In the genomic region with DNA sequence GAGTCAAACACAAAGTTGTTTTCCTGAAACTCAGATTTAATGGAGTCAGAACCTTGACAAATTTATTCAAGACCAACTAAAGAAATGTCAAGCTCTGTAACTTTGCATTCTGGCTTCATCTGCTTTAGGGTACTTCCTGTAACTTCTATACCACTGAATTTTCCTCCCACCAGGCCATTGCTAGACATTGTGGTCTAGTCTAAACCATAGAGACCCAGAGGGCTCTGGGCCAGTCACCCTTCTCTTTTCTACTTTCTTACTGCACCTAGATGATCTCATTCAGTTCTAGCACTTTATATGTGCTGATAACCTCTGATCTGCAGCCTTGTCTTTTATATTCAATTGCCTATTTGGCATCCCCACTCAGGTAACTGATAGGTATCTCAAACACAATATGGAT, we compare ENCODE assay signal across 27 cellular contexts. TPM values are rescaled to one million over a fixed set of nuclear protein-coding genes. Genes with fewer than 3 reads are reported as not detected.
A peak's percentile ranks its signal among the peaks of the same experiment; 100 is the strongest.
DNase-seq lines count a peak whose midpoint lies in the region; ATAC-seq and TF ChIP-seq lines count a peak whose summit lies in the region.
"Had no signal": no experiment of that assay in that cellular context is flagged by ENCODE, and none has a peak within 500 bp of the region (broad histone marks: within the 10 kb centered on the region; RNA-seq: fewer than 3 reads in every experiment).

No MANE protein-coding gene starts in this region.

- no peak for TF ChIP-seq CTCF in lower lobe of right lung (IDR thresholded peaks at IDR 0.05)
- no peak for TF ChIP-seq CTCF in A673 (conservative IDR thresholded peaks at IDR 0.05; ENCODE audit: low read depth, low read length)

- DNase-seq in activated T-cell treated with anti-CD3 and anti-CD28 coated beads, Interleukin-2, amount 50 U/mL, for 72 hours = no peak
- DNase-seq in activated T-cell treated with anti-CD3 and anti-CD28 coated beads, Interleukin-2, amount 50 U/mL, for 1 hour = no peak
- DNase-seq in MV-4-11 (lab: John Stamatoyannopoulos, UW) (peak; percentile 45), SW480 (ENCODE audit: low spot score) (no peak), lower lobe of right lung (no peak), A673 (ENCODE audit: low spot score) (no peak)
- no peak for DNase-seq in effector memory CD8-positive, alpha-beta T cell
- DNase-seq: DMS53, EL, GF-D8, MG63, NCI-H1105, NCI-H2029 treated with DMSO at 0.1 percent for 48 hours, NCI-H226, NCI-H510A treated with DMSO at 0.1 percent for 48 hours, NCI-H748 treated with DMSO at 0.1 percent for 48 hours, SJCRH30 had no signal

- peaks cover 0 to 4% of the 10 kb centered on the region in 2 donors for H3K9me3 Mint-ChIP-seq in activated T-cell treated with anti-CD3 and anti-CD28 coated beads, Interleukin-2, amount 50 U/mL, for 72 hours
- no peaks in the 10 kb centered on the region for H3K9me3 Mint-ChIP-seq in effector memory CD8-positive, alpha-beta T cell

- H3K27me3 ChIP-seq in lower lobe of right lung (ENCODE audit: low read depth) (no peaks in the 10 kb centered on the region), A673 (replicated peaks; ENCODE audit: insufficient read depth, low read depth, low read length, poor library complexity) (no peaks in the 10 kb centered on the region)
- H3K27me3 ChIP-seq: MG63, SJCRH30 had no signal

- H3K4me1 ChIP-seq in lower lobe of right lung (no peaks in the 10 kb centered on the region), A673 (ENCODE audit: insufficient read depth, low read length, poor library complexity, severe bottlenecking) (no peaks in the 10 kb centered on the region)
- H3K4me1 ChIP-seq: SJCRH30 had no signal

- H3K36me3 Mint-ChIP-seq in activated T-cell treated with anti-CD3 and anti-CD28 coated beads, Interleukin-2, amount 50 U/mL, for 72 hours (ENCODE audit: insufficient read depth in 2 of 2) = peaks cover 0 to 4% of the 10 kb centered on the region in 2 donors
- no peaks in the 10 kb centered on the region for H3K36me3 Mint-ChIP-seq in effector memory CD8-positive, alpha-beta T cell (ENCODE audit: insufficient read depth)
- H3K36me3 Mint-ChIP-seq: CD14-positive monocyte had no signal

- H3K4me3 Mint-ChIP-seq in activated T-cell treated with anti-CD3 and anti-CD28 coated beads, Interleukin-2, amount 50 U/mL, for 72 hours = no peak overlapping the region
- H3K4me3 Mint-ChIP-seq in effector memory CD8-positive, alpha-beta T cell = no peak overlapping the region
- H3K4me3 Mint-ChIP-seq: B cell, CD14-positive monocyte had no signal

- ATAC-seq in activated T-cell treated with anti-CD3 and anti-CD28 coated beads, Interleukin-2, amount 50 U/mL, for 72 hours (replicated peaks in 1 of 2) = peak; percentile 24 to 52
- ATAC-seq in GM21367 (IDR thresholded peaks at IDR 0.05; ENCODE audit: unreplicated experiment) = peak; percentile 64
- ATAC-seq in effector memory CD8-positive, alpha-beta T cell (replicated peaks) = peak; percentile 33
- no peak for ATAC-seq in lower lobe of right lung
- ATAC-seq: HepG2, K562 had no signal

- no peaks in the 10 kb centered on the region for H3K4me1 Mint-ChIP-seq in activated T-cell treated with anti-CD3 and anti-CD28 coated beads, Interleukin-2, amount 50 U/mL, for 72 hours (ENCODE audit: low read depth)
- H3K4me1 Mint-ChIP-seq in effector memory CD8-positive, alpha-beta T cell (ENCODE audit: low read depth in 2 of 2) = no peaks in the 10 kb centered on the region
- H3K4me1 Mint-ChIP-seq: B cell, CD14-positive monocyte had no signal

- H3K27ac ChIP-seq in lower lobe of right lung (no peak overlapping the region), A673 (ENCODE audit: low read depth, low read length, poor library complexity, severe bottlenecking) (no peak overlapping the region)
- H3K27ac ChIP-seq: HL-60, SJCRH30 had no signal

- no TSS peak for BruUV-seq in A673 (replicated peaks; lab: Mats Ljungman, UMichigan)

- CTCF ChIA-PET in A673 (lab: Charles Lee) = no interaction called here

- H3K36me3 ChIP-seq in lower lobe of right lung (no peaks in the 10 kb centered on the region), A673 (ENCODE audit: insufficient read depth, low read length, poor library complexity, severe bottlenecking) (no peaks in the 10 kb centered on the region)
- H3K36me3 ChIP-seq: MG63, SJCRH30 had no signal

- H3K27me3 Mint-ChIP-seq in activated T-cell treated with anti-CD3 and anti-CD28 coated beads, Interleukin-2, amount 50 U/mL, for 72 hours (ENCODE audit: low read depth) = peaks cover 38% of the 10 kb centered on the region
- H3K27me3 Mint-ChIP-seq in effector memory CD8-positive, alpha-beta T cell = no peaks in the 10 kb centered on the region
- H3K27me3 Mint-ChIP-seq: B cell had no signal

- H3K4me3 ChIP-seq in lower lobe of right lung (no peak overlapping the region), A673 (ENCODE audit: low read depth, low read length, poor library complexity, severe bottlenecking) (no peak overlapping the region)
- H3K4me3 ChIP-seq: K562, MG63, SJCRH30 had no signal

- no peaks in the 10 kb centered on the region for H3K9me3 ChIP-seq in lower lobe of right lung
- no peaks in the 10 kb centered on the region for H3K9me3 ChIP-seq in A673 (ENCODE audit: low read depth, low read length, poor library complexity, severe bottlenecking)
- H3K9me3 ChIP-seq: SJCRH30 had no signal

- no peak overlapping the region for H3K27ac Mint-ChIP-seq in activated T-cell treated with anti-CD3 and anti-CD28 coated beads, Interleukin-2, amount 50 U/mL, for 72 hours
- H3K27ac Mint-ChIP-seq in effector memory CD8-positive, alpha-beta T cell = peak overlapping the region in 1 of 2 donors; percentile 2
- H3K27ac Mint-ChIP-seq: B cell, CD14-positive monocyte had no signal

- POLR2A ChIA-PET in A673 (lab: Charles Lee; ENCODE audit: low non-redundant PET) = no interaction called here

- intact Hi-C loops in lower lobe of right lung (cut with DNase I) (no loop called here), A673 (cut with micrococcal nuclease; ENCODE audit: unreplicated experiment) (no loop called here)

RNA-seq across cellular contexts. Expression of a gene that starts 2.8 kb away (rescaled TPM):
- not detected for total RNA-seq in activated T-cell treated with anti-CD3 and anti-CD28 coated beads, Interleukin-2, amount 50 U/mL, for 72 hours
- total RNA-seq in lower lobe of right lung (not detected), A673 (2021) (not detected in 2 replicates)
- total RNA-seq: B cell, H4, HepG2, HT-29, K562, LHCN-M2, OCI-LY7, SJCRH30 had no signal

RNA-seq across cellular contexts. Expression of a gene that starts 37.3 kb away (rescaled TPM):
- total RNA-seq in activated T-cell treated with anti-CD3 and anti-CD28 coated beads, Interleukin-2, amount 50 U/mL, for 72 hours = not detected
- not detected for total RNA-seq in lower lobe of right lung
- total RNA-seq in A673 (2021) = not detected in 2 replicates
- total RNA-seq: B cell, H4, HepG2, HT-29, K562, LHCN-M2, OCI-LY7 had no signal

Comparison
In these comparisons a context has a peak if more than half of its experiments do, and no peak if none do; other contexts are left out.
1. ATAC-seq: peak in activated T-cell treated with anti-CD3 and anti-CD28 coated beads, Interleukin-2, amount 50 U/mL, for 72 hours (2 of 2), GM21367 (single experiment) and effector memory CD8-positive, alpha-beta T cell (single experiment); none in lower lobe of right lung (0 of 2).